In the genomic region with DNA sequence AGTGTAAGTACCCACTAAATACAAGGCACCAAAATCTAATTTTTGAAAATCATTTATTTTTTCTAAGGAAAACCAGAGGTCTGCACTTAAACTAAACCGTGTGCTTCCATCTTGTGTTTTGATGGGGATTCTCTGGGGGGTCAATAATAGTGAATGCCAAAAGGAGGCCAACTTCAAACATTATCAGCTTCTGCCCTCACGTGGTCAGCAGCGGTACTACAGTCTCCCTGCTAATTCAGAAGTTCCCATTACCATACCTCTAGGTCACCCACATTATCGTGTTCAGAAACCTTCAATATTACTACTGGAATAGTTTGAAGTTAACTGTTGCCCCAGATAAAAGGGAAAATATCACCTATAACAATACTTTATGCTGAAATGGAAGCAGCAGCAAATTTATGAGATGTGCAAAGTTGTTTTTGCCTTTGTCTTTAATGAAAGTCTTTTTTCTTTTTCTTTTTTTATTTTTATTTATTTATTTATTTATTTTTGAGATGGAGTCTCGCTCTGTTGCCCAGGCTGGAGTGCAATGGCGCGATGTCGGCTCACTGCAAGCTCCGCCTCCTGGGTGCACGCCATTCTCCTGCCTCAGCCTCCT, we compare ENCODE assay signal across 8 cellular contexts.
A peak's percentile ranks its signal among the peaks of the same experiment; 100 is the strongest.
DNase-seq lines count a peak whose midpoint lies in the region; ATAC-seq and TF ChIP-seq lines count a peak whose summit lies in the region.

No MANE protein-coding gene starts in this region.

- H3K36me3 Mint-ChIP-seq in memory B cell = peaks cover 8% of the 10 kb centered on the region

- no peaks in the 10 kb centered on the region for H3K9me3 Mint-ChIP-seq in memory B cell

- DNase-seq in AG09319 (ENCODE audit: extremely low read depth, low read depth) = no peak
- DNase-seq in NAMALWA (ENCODE audit: low spot score) = peak; percentile 70
- peak; percentile 34 to 72 for DNase-seq in activated CD4-positive, alpha-beta T cell treated with anti-CD3 and anti-CD28 coated beads for 4 hours
- DNase-seq in coronary artery (ENCODE audit: low spot score) = no peak
- DNase-seq in memory B cell (ENCODE audit: low spot score in 2 of 2) = peak; percentile 54 to 67
- peak; percentile 44 for DNase-seq in stimulated activated CD8-positive, alpha-beta memory T cell treated with anti-CD3 and anti-CD28 coated beads, Interleukin-7, amount 100 ng/mL, for 24 hours (ENCODE audit: low read depth)
- DNase-seq in NK-92 treated with Interleukin-12 subunit alpha and Interleukin-12 subunit beta, amount 100 ng/mL, for 24 hours (lab: John Stamatoyannopoulos, UW) = no peak

- no peak overlapping the region for H3K4me3 Mint-ChIP-seq in memory B cell

- H3K4me1 Mint-ChIP-seq in memory B cell = no peaks in the 10 kb centered on the region

- no peak overlapping the region for H3K4me3 ChIP-seq in coronary artery

- no peak overlapping the region for H3K27ac ChIP-seq in coronary artery

- no peaks in the 10 kb centered on the region for H3K27me3 Mint-ChIP-seq in memory B cell

- no peak overlapping the region for H3K27ac Mint-ChIP-seq in memory B cell

- peak; percentile 89 for ATAC-seq in GM18867 (IDR thresholded peaks at IDR 0.05; ENCODE audit: unreplicated experiment)
- peak; percentile 56 for ATAC-seq in memory B cell (ENCODE audit: low read depth)

- peak; percentile 95 for TF ChIP-seq CTCF in AG09319 (IDR thresholded peaks at IDR 0.05; ENCODE audit: low read depth, low read length)
- TF ChIP-seq CTCF in coronary artery (IDR thresholded peaks at IDR 0.05) = peak; percentile 71

Comparison
In these comparisons a context has a peak if more than half of its experiments do, and no peak if none do; other contexts are left out.
1. DNase-seq: peak in NAMALWA (single experiment), activated CD4-positive, alpha-beta T cell treated with anti-CD3 and anti-CD28 coated beads for 4 hours (2 of 2), memory B cell (2 of 2) and stimulated activated CD8-positive, alpha-beta memory T cell treated with anti-CD3 and anti-CD28 coated beads, Interleukin-7, amount 100 ng/mL, for 24 hours (single experiment); none in AG09319 (single experiment), coronary artery (single experiment) and NK-92 treated with Interleukin-12 subunit alpha and Interleukin-12 subunit beta, amount 100 ng/mL, for 24 hours (single experiment).